ENCODE assay signal across 17 cellular contexts in the genomic region with DNA sequence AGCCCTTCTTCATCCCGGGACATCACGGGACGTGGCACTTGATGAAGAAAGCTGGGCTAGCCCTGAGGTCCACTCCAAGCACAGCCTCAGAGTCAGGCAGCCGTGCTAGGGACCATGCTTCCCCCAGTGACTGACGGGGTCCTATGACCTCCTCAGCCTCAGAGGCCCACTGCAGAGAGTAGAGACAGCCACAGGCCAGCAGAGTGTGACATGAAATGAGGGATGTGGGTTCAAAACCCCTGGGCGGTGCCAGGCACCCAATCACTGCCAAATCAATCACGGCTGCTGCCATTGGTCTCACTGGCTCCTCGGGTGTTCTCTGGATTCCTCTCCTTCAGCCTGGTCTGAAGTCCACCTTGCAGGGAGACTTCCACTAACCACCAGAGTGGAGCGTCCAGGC.
DNase-seq lines count a peak whose midpoint lies in the region; ATAC-seq and TF ChIP-seq lines count a peak whose summit lies in the region.
"Had no signal": no experiment of that assay in that cellular context is flagged by ENCODE, and none has a peak within 500 bp of the region (broad histone marks: within the 10 kb centered on the region; RNA-seq: fewer than 3 reads in every experiment).

No MANE protein-coding gene starts in this region.

- H3K4me3 Mint-ChIP-seq in MCF 10A (ENCODE audit: unreplicated experiment): no peak overlapping the region
- H3K4me3 Mint-ChIP-seq: B cell; CD4-positive, alpha-beta T cell; CD8-positive, alpha-beta T cell had no signal

- ATAC-seq in body of pancreas: no peak
- ATAC-seq: CD8-positive, alpha-beta T cell had no signal

- H4K20me1 ChIP-seq in BLaER1: no peaks in the 10 kb centered on the region
- no peaks in the 10 kb centered on the region; a peak in 2 of 22 replicates for H4K20me1 ChIP-seq in BLaER1 treated with 17β-estradiol and CSF1 and Interleukin-3, amounts not matched to agents 10 nM and 100 nM

- H3K9me3 ChIP-seq in BLaER1 (no peaks in the 10 kb centered on the region), body of pancreas (no peaks in the 10 kb centered on the region)
- no peaks in the 10 kb centered on the region for H3K9me3 ChIP-seq in BLaER1 treated with 17β-estradiol and CSF1 and Interleukin-3, amounts not matched to agents 10 nM and 100 nM (replicated peaks in 1 of 11)

- H3K4me1 ChIP-seq in BLaER1: peaks cover 29% of the 10 kb centered on the region
- peaks cover 0 to 27% (median 14%) of the 10 kb centered on the region in 10 experiments; a peak in 10 of 20 replicates for H3K4me1 ChIP-seq in BLaER1 treated with 17β-estradiol and CSF1 and Interleukin-3, amounts not matched to agents 10 nM and 100 nM
- peaks cover 14% of the 10 kb centered on the region for H3K4me1 ChIP-seq in body of pancreas
- H3K4me1 ChIP-seq: Caco-2 had no signal

- peak overlapping the region; percentile 62; the same call in 1 of the 2 replicates for H3K4me2 ChIP-seq in BLaER1
- peak overlapping the region in 8 of 11 experiments; percentile 12 to 63 (median 44); a peak in 9 of 22 replicates for H3K4me2 ChIP-seq in BLaER1 treated with 17β-estradiol and CSF1 and Interleukin-3, amounts not matched to agents 10 nM and 100 nM

- CTCF ChIA-PET in MCF 10A (lab: Yijun Ruan, JAX): no interaction called here

- H3K36me3 Mint-ChIP-seq in MCF 10A (ENCODE audit: insufficient read depth, unreplicated experiment): no peaks in the 10 kb centered on the region
- H3K36me3 Mint-ChIP-seq: CD8-positive, alpha-beta T cell had no signal

- no peaks in the 10 kb centered on the region for H3K9me3 Mint-ChIP-seq in MCF 10A (ENCODE audit: unreplicated experiment)
- H3K9me3 Mint-ChIP-seq: CD4-positive, alpha-beta T cell; CD8-positive, alpha-beta T cell had no signal

- no peak overlapping the region for H3K9ac ChIP-seq in BLaER1
- no peak overlapping the region for H3K9ac ChIP-seq in BLaER1 treated with 17β-estradiol and CSF1 and Interleukin-3, amounts not matched to agents 10 nM and 100 nM

- 63 to 65% methylated on average over 8 to 9 of the region's 9 CpGs for WGBS in body of pancreas, 2 donors

- intact Hi-C loops in body of pancreas (cut with DNase I): no loop called here
- intact Hi-C loops in MCF 10A (cut with micrococcal nuclease): no loop called here

- no TSS peak for BruUV-seq in MCF 10A (replicated peaks; lab: Mats Ljungman, UMichigan)

- no peak overlapping the region for H3K4me3 ChIP-seq in BLaER1
- no peak overlapping the region for H3K4me3 ChIP-seq in BLaER1 treated with 17β-estradiol and CSF1 and Interleukin-3, amounts not matched to agents 10 nM and 100 nM
- no peak overlapping the region for H3K4me3 ChIP-seq in body of pancreas

- TF ChIP-seq CTCF in body of pancreas (IDR thresholded peaks at IDR 0.05) (no peak), MCF 10A (IDR thresholded peaks at IDR 0.05; ENCODE audit: unreplicated experiment) (no peak)

- peaks cover 76% of the 10 kb centered on the region for H3K27me3 Mint-ChIP-seq in MCF 10A (ENCODE audit: insufficient read depth, unreplicated experiment)
- H3K27me3 Mint-ChIP-seq: B cell; CD4-positive, alpha-beta T cell had no signal

- H3K27ac ChIP-seq in BLaER1 (no peak overlapping the region), body of pancreas (peak overlapping the region in 3 of 4 donors; percentile 25 to 63 (median 46))
- no peak overlapping the region for H3K27ac ChIP-seq in BLaER1 treated with 17β-estradiol and CSF1 and Interleukin-3, amounts not matched to agents 10 nM and 100 nM
- H3K27ac ChIP-seq: C4-2B had no signal

- H3K27ac Mint-ChIP-seq in MCF 10A (ENCODE audit: low read depth, unreplicated experiment): no peak overlapping the region
- H3K27ac Mint-ChIP-seq: B cell; CD4-positive, alpha-beta T cell; CD8-positive, alpha-beta T cell had no signal

- H3K4me1 Mint-ChIP-seq in MCF 10A (ENCODE audit: insufficient read depth, unreplicated experiment): no peaks in the 10 kb centered on the region
- H3K4me1 Mint-ChIP-seq: B cell had no signal

- TF ChIP-seq POLR2A in body of pancreas (IDR thresholded peaks at IDR 0.05): no peak

- H3K27me3 ChIP-seq in BLaER1: no peaks in the 10 kb centered on the region
- H3K27me3 ChIP-seq in BLaER1 treated with 17β-estradiol and CSF1 and Interleukin-3, amounts not matched to agents 10 nM and 100 nM: no peaks in the 10 kb centered on the region
- H3K27me3 ChIP-seq in body of pancreas: no peaks in the 10 kb centered on the region

- H3K36me3 ChIP-seq in BLaER1: no peaks in the 10 kb centered on the region
- no peaks in the 10 kb centered on the region for H3K36me3 ChIP-seq in BLaER1 treated with 17β-estradiol and CSF1 and Interleukin-3, amounts not matched to agents 10 nM and 100 nM
- H3K36me3 ChIP-seq in body of pancreas (replicated peaks in 1 of 2; ENCODE audit: insufficient read depth in 1 of 2, low read depth in 2 of 2): no peaks in the 10 kb centered on the region

- DNase-seq in body of pancreas (no peak), mesenteric fat pad (ENCODE audit: low spot score) (peak; percentile 80), AML-193 (lab: John Stamatoyannopoulos, UW) (no peak), NCI-H128 (lab: John Stamatoyannopoulos, UW; ENCODE audit: unreplicated experiment) (no peak), MCF 10A (ENCODE audit: unreplicated experiment) (no peak), NAMALWA (ENCODE audit: low spot score) (no peak)
- DNase-seq: 8988T; ACHN; Calu3; CD8-positive, alpha-beta T cell; GF-D8 had no signal

- POLR2A ChIA-PET in MCF 10A (lab: Yijun Ruan, JAX): no interaction called here

Comparison
In these comparisons a context has a peak if more than half of its experiments do, and no peak if none do; other contexts are left out.
1. H3K27ac ChIP-seq: peak in body of pancreas (3 of 4); none in BLaER1 (single experiment) and BLaER1 treated with 17β-estradiol and CSF1 and Interleukin-3, amounts not matched to agents 10 nM and 100 nM (0 of 11).